Comparison of ENCODE assay signal across 22 cellular contexts in genomic region chr11:37072538-37072937, GRCh38.
"Had no signal": no experiment of that assay in that cellular context is flagged by ENCODE, and none has a peak within 500 bp of the region (broad histone marks: within the 10 kb centered on the region; RNA-seq: fewer than 3 reads in every experiment).

No MANE protein-coding gene starts in this region.

- H3K36me3 ChIP-seq: SJSA1 had no signal

- ATAC-seq: K562 had no signal

- H3K9me3 ChIP-seq: SJSA1, SK-N-SH had no signal

- H3K4me3 ChIP-seq: K562, SJSA1 had no signal

- H3K4me1 ChIP-seq: SJSA1 had no signal

- H3K27me3 ChIP-seq: SJSA1 had no signal

- DNase-seq: Kasumi-1, MM.1S, NCI-H1092 treated with DMSO at 0.1 percent for 48 hours, NCI-H1436, NCI-H187, NCI-H2029, NCI-H2081 treated with DMSO at 0.1 percent for 48 hours, NCI-H2171, NCI-H226, NCI-H446, NCI-H510A, NCI-H524 treated with DMSO at 0.1 percent for 48 hours, NCI-H69, NCI-H774, Right ventricle myocardium superior, RPMI8226, SIG-M5, SK-N-SH had no signal

- H3K27ac ChIP-seq: HL-60, KMS-11, SJSA1 had no signal
